Comparison of ENCODE assay signal across 1 cellular context in the genomic region with DNA sequence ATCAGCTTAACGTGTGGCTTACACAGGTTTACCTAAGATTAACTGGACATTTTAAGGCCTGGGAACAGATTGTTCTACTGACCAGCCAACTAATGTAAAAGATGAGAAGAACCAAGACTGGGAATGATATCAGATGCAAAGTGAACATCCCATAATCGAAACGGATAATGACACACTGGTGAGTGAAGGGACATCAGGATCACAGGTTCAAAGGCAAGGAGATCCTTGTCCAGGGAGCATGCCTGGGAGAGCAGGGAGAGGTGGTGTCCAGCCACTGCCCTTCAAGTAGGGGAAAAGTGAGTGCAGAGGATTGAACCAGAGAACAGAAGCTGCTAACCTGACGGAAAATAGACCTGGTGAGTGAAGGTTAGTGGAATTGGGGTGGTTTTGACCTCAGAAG.
TF ChIP-seq lines count a peak whose summit lies in the region.

No MANE protein-coding gene starts in this region.

TF ChIP-seq in H1, 55 proteins besides CTCF, POLR2A, EP300 and RAD21 (continued from another document):
- TF ChIP-seq CHD7 (IDR thresholded peaks at IDR 0.05; ENCODE audit: insufficient replicate concordance, low read length) (no peak), KDM5A (IDR thresholded peaks at IDR 0.05; ENCODE audit: low read length) (no peak), SIN3A (conservative IDR thresholded peaks at IDR 0.05 in 1 of 2, IDR thresholded peaks at IDR 0.05 in 1 of 2; ENCODE audit: low read depth in 1 of 2, low read length in 2 of 2) (no peak), TAF7 (optimal IDR thresholded peaks at IDR 0.05; ENCODE audit: borderline replicate concordance, low read depth, low read length) (no peak), EZH2 (IDR thresholded peaks at IDR 0.05; ENCODE audit: low read depth, low read length, severe bottlenecking) (no peak), KDM1A (IDR thresholded peaks at IDR 0.05; ENCODE audit: borderline replicate concordance, low read length) (no peak), CTBP2 (IDR thresholded peaks at IDR 0.05; ENCODE audit: borderline replicate concordance, insufficient read depth, insufficient read length, low read length) (no peak)
